8 cellular contexts compared by ENCODE assay signal in the genomic region with DNA sequence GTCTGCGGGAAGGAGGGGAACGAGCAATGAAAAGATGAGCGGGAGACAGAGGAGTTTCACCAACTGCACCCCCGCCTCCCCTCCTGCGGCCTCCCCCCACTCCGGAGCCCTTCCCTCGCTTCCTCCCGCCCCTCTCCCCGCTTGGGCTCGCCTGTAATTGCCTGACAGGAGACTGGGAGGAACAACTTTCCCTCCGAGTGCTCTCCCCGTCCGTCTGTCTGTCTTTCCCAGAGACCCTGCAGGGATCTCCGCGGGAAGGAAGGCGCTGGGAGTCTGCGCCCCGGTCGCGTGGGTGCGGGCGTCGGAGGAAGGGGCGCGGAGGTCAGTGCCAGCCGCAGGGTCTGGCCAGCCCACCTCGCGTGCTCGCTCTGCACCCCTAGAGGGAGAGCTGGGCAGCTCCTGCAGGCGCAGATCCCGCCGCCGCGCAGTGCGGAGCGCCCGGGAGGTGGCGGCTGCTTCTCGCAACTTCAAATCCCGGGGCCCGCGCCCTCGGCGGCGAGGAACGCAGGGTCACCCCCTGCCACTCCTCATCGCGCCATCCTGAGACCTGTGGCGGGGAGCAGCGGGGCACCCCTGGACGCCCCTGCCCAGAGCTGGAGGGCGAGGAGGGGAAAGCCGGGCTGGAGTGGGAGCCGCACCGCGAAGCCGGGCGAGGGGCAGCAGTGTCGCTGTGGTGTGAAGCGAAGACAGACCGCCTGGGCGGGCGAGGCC. TPM values are rescaled to one million over a fixed set of nuclear protein-coding genes. Genes with fewer than 3 reads are reported as not detected.
DNase-seq lines count a peak whose midpoint lies in the region; ATAC-seq, FAIRE-seq and TF ChIP-seq lines count a peak whose summit lies in the region.

No MANE protein-coding gene starts in this region.

- H3F3A ChIP-seq in PC-3 (ENCODE audit: low read length, unreplicated experiment) = peaks cover 4% of the 10 kb centered on the region

- H2AFZ ChIP-seq in PC-3 (ENCODE audit: low read length) (peak overlapping the region; percentile 46), astrocyte (ENCODE audit: low read depth, low read length) (peak overlapping the region; percentile 68)

- peak overlapping the region; percentile 89 for H3K9ac ChIP-seq in PC-3 (ENCODE audit: low read length)
- H3K9ac ChIP-seq in astrocyte (ENCODE audit: low read length) = peak overlapping the region; percentile 91

- peaks cover 20% of the 10 kb centered on the region for H3K4me1 Mint-ChIP-seq in astrocyte (ENCODE audit: low read depth, unreplicated experiment)

- ATAC-seq in PC-3 (peak; percentile 18), HG03097 (IDR thresholded peaks at IDR 0.05; ENCODE audit: low FRiP score, unreplicated experiment) (no peak), GM21529 (IDR thresholded peaks at IDR 0.05; ENCODE audit: unreplicated experiment) (no peak)

- intact Hi-C loops in PC-3 (cut with micrococcal nuclease) = loop anchor here (1.0 to 10.0 kb wide), 11 partner anchors 402 to 1670 kb away; no protein-coding TSS in a partner anchor
- intact Hi-C loops in posterior cingulate gyrus (cut with DNase I) = loop anchor here (5.0 to 10.0 kb wide), 3 partner anchors 138 to 440 kb away; no protein-coding TSS in a partner anchor

- H3K9me3 ChIP-seq in PC-3 (ENCODE audit: low read length) = no peaks in the 10 kb centered on the region
- H3K9me3 ChIP-seq in astrocyte (ENCODE audit: insufficient read depth, low read depth, low read length) = no peaks in the 10 kb centered on the region
- no peaks in the 10 kb centered on the region for H3K9me3 ChIP-seq in right atrium auricular region

- FAIRE-seq in astrocyte (lab: Jason Lieb, UNC) = no peak

- peaks cover 96% of the 10 kb centered on the region for H3K79me2 ChIP-seq in PC-3 (ENCODE audit: low read length)
- H3K79me2 ChIP-seq in astrocyte (ENCODE audit: insufficient read depth, low read length) = peaks cover 60% of the 10 kb centered on the region

- H3K36me3 ChIP-seq in BJ (ENCODE audit: control insufficient read depth, insufficient read depth, low read length) = no peaks in the 10 kb centered on the region
- peaks cover 38% of the 10 kb centered on the region for H3K36me3 ChIP-seq in PC-3 (ENCODE audit: low read depth, low read length)
- H3K36me3 ChIP-seq in astrocyte (ENCODE audit: insufficient read depth, low read length) = peaks cover 2% of the 10 kb centered on the region
- H3K36me3 ChIP-seq in right atrium auricular region = no peaks in the 10 kb centered on the region

- H4K20me1 ChIP-seq in PC-3 (ENCODE audit: low read length) (peaks cover 40% of the 10 kb centered on the region), astrocyte (ENCODE audit: insufficient read depth, low read length) (peaks cover 13% of the 10 kb centered on the region)

- H3K27ac ChIP-seq in PC-3 (ENCODE audit: low read length) = peak overlapping the region; percentile 86
- H3K27ac ChIP-seq in astrocyte (ENCODE audit: low read depth, low read length) = peak overlapping the region; percentile 83
- peak overlapping the region; percentile 95 to 97 for H3K27ac ChIP-seq in right atrium auricular region

- POLR2A ChIA-PET in BJ (lab: Charles Lee) = interaction anchor here (0.6 to 1.2 kb wide), 3 partner anchors 47 to 327 kb away, joined by 5 to 12 read pairs (median 5); no protein-coding TSS in a partner anchor
- POLR2A ChIA-PET in PC-3 (lab: Charles Lee; ENCODE audit: unreplicated experiment) = interaction anchor here (0.5 to 1.3 kb wide), 20 partner anchors 30 to 1194 kb away, joined by 3 to 34 read pairs (median 5); no protein-coding TSS in a partner anchor

- peaks cover 5% of the 10 kb centered on the region for H3K27me3 Mint-ChIP-seq in astrocyte (ENCODE audit: low read depth, unreplicated experiment)

- no peaks in the 10 kb centered on the region for H3K36me3 Mint-ChIP-seq in astrocyte (ENCODE audit: low read depth, unreplicated experiment)

- peak overlapping the region; percentile 79 for H3K4me2 ChIP-seq in PC-3 (ENCODE audit: low read length)
- peak overlapping the region; percentile 86 for H3K4me2 ChIP-seq in astrocyte (ENCODE audit: low read length)

- H3K9me3 Mint-ChIP-seq in astrocyte (ENCODE audit: unreplicated experiment) = peaks cover 2% of the 10 kb centered on the region

- H3K27me3 ChIP-seq in BJ (ENCODE audit: control insufficient read depth, insufficient read depth, low read length) (no peaks in the 10 kb centered on the region), PC-3 (ENCODE audit: low read length) (no peaks in the 10 kb centered on the region), astrocyte (ENCODE audit: insufficient read depth, low read length) (no peaks in the 10 kb centered on the region), right atrium auricular region (no peaks in the 10 kb centered on the region)

- H3K4me3 ChIP-seq in BJ (ENCODE audit: low read depth, low read length) (peak overlapping the region; percentile 95), PC-3 (ENCODE audit: low read length) (peak overlapping the region; percentile 69), astrocyte (ENCODE audit: insufficient read depth, low read depth, low read length) (peak overlapping the region; percentile 93), right atrium auricular region (peak overlapping the region; percentile 60 to 91)

- H3K9me2 ChIP-seq in PC-3 (replicated peaks; ENCODE audit: low read length) = no peaks in the 10 kb centered on the region

- DNase-seq in BJ (ENCODE audit: low read depth) = peak; percentile 39
- peak; percentile 63 for DNase-seq in H4 (ENCODE audit: low spot score)
- DNase-seq in PC-3 = peak; percentile 91
- peak; percentile 84 for DNase-seq in astrocyte (ENCODE audit: low read depth)
- peak; percentile 75 for DNase-seq in right atrium auricular region (ENCODE audit: low spot score)
- DNase-seq in posterior cingulate gyrus = peak; percentile 24 to 93 (median 60)

- TF ChIP-seq CTCF in BJ (IDR thresholded peaks at IDR 0.05; ENCODE audit: insufficient read depth, low read depth, low read length) (peak; percentile 77), PC-3 (conservative IDR thresholded peaks at IDR 0.05; ENCODE audit: low read depth, low read length) (peak; percentile 91), astrocyte (IDR thresholded peaks at IDR 0.05; ENCODE audit: insufficient read depth, low read depth, low read length) (peak; percentile 5), right atrium auricular region (IDR thresholded peaks at IDR 0.05) (peak; percentile 48 to 88)

- CTCF ChIA-PET in BJ (lab: Yijun Ruan, JAX) (interaction anchor here (0.6 to 3.2 kb wide), 11 partner anchors 11 to 1311 kb away, joined by 3 to 16 read pairs (median 3); no protein-coding TSS in a partner anchor), PC-3 (lab: Charles Lee) (interaction anchor here (0.6 to 2.2 kb wide), 7 partner anchors 31 to 1303 kb away, joined by 3 to 19 read pairs (median 4); no protein-coding TSS in a partner anchor)

- H3K27ac Mint-ChIP-seq in astrocyte (ENCODE audit: unreplicated experiment) = no peak overlapping the region

- H3K4me3 Mint-ChIP-seq in astrocyte (ENCODE audit: unreplicated experiment) = peak overlapping the region; percentile 99

- H3K4me1 ChIP-seq in PC-3 (ENCODE audit: insufficient read depth, low read length) = peaks cover 33% of the 10 kb centered on the region
- peaks cover 29% of the 10 kb centered on the region for H3K4me1 ChIP-seq in astrocyte (ENCODE audit: insufficient read depth, low read length)
- peaks cover 0 to 24% of the 10 kb centered on the region in 2 donors for H3K4me1 ChIP-seq in right atrium auricular region

- no TSS peak for BruUV-seq in PC-3 (replicated peaks; lab: Mats Ljungman, UMichigan)

RNA-seq across cellular contexts. Expression of gene NRP1, which starts 0.5 kb away (rescaled TPM):
- 141 and 165 TPM in 2 replicates for polyA plus RNA-seq in BJ (2011; rRNA removed)
- 150 and 187 TPM in 2 replicates for polyA minus RNA-seq in BJ (2011; rRNA and poly(A)+ RNA removed)
- total RNA-seq in H4 (2014; rRNA removed; shearing (Covaris generic)) = 34.9 and 39.6 TPM in 2 replicates
- total RNA-seq in PC-3 (2014; rRNA removed) = 482 and 555 TPM in 2 replicates
- total RNA-seq in astrocyte = 59.4 and 73.5 TPM in 2 replicates
- total RNA-seq in right atrium auricular region = 10 to 100 TPM; 54.6 to 83.1 TPM

Comparison
In these comparisons a context has a peak if more than half of its experiments do, and no peak if none do; other contexts are left out.
1. DNase-seq: peak in every context shown above with its lines; median percentile 91 in PC-3; 84 in astrocyte; 75 in right atrium auricular region; 63 in H4; 60 in posterior cingulate gyrus; 39 in BJ.
2. CTCF ChIP-seq: peak in every context shown above with its lines; median percentile 91 in PC-3; 77 in BJ; 68 in right atrium auricular region; 5 in astrocyte.